ENCODE assay signal across 14 cellular contexts in genomic region chr17:38907930-38908675, GRCh38. TPM values are rescaled to one million over a fixed set of nuclear protein-coding genes. Genes with fewer than 3 reads are reported as not detected.
DNase-seq lines count a peak whose midpoint lies in the region; ATAC-seq and TF ChIP-seq lines count a peak whose summit lies in the region.
"Had no signal": no experiment of that assay in that cellular context is flagged by ENCODE, and none has a peak within 500 bp of the region (broad histone marks: within the 10 kb centered on the region; RNA-seq: fewer than 3 reads in every experiment).

No MANE protein-coding gene starts in this region.

- intact Hi-C loops in transverse colon (cut with DNase I; ENCODE audit: low total_unique reads) = no loop called here

- peaks cover 76% of the 10 kb centered on the region for H3K36me3 ChIP-seq in mesodermal cell (ENCODE audit: control insufficient read depth, insufficient read depth, low read length)
- H3K36me3 ChIP-seq in transverse colon = peaks cover 0 to 7% (median 0%) of the 10 kb centered on the region in 4 donors

- peak overlapping the region; percentile 7 for H3K27ac Mint-ChIP-seq in activated CD8-positive, alpha-beta memory T cell treated with anti-CD3 and anti-CD28 coated beads, Interleukin-2, amount 10 ng/mL, durations not matched to agents 7 days and 5 days

- H3K4me3 Mint-ChIP-seq in activated CD8-positive, alpha-beta memory T cell treated with anti-CD3 and anti-CD28 coated beads, Interleukin-2, amount 10 ng/mL, durations not matched to agents 7 days and 5 days = no peak overlapping the region
- H3K4me3 Mint-ChIP-seq: neural crest cell had no signal

- no peak for TF ChIP-seq POLR2A in transverse colon (IDR thresholded peaks at IDR 0.05)

- H3K4me1 ChIP-seq in mesodermal cell (ENCODE audit: control insufficient read depth, insufficient read depth, low read length, poor library complexity, severe bottlenecking) (peaks cover 32% of the 10 kb centered on the region), transverse colon (peaks cover 3 to 67% (median 17%) of the 10 kb centered on the region in 4 donors)

- in situ Hi-C loops in transverse colon (cut with MboI; ENCODE audit: low pct_ligation_motif_present in 1 of 4, low pct_unique_long_range_greater_than_20kb in 1 of 4, low sequenced_read_pairs in 3 of 4) = no loop called here

- H3K9me3 ChIP-seq in mesodermal cell (ENCODE audit: control insufficient read depth, low read length) = no peaks in the 10 kb centered on the region
- no peaks in the 10 kb centered on the region for H3K9me3 ChIP-seq in transverse colon

- H3K27me3 Mint-ChIP-seq in activated CD8-positive, alpha-beta memory T cell treated with anti-CD3 and anti-CD28 coated beads, Interleukin-2, amount 10 ng/mL, durations not matched to agents 7 days and 5 days = no peaks in the 10 kb centered on the region

- no peaks in the 10 kb centered on the region for H3K27me3 ChIP-seq in transverse colon
- H3K27me3 ChIP-seq: hepatocyte had no signal

- peak overlapping the region; percentile 47 to 75 for H3K27ac ChIP-seq in coronary artery
- peak overlapping the region; percentile 6 for H3K27ac ChIP-seq in mesodermal cell (ENCODE audit: low read depth, low read length, severe bottlenecking)
- H3K27ac ChIP-seq in transverse colon = peak overlapping the region in 3 of 4 donors; percentile 25 to 53 (median 38)
- H3K27ac ChIP-seq: hepatocyte had no signal

- no peak for DNase-seq in activated CD8-positive, alpha-beta memory T cell treated with anti-CD3 and anti-CD28 coated beads, Interleukin-2, amount 10 ng/mL, durations not matched to agents 7 days and 5 days
- no peak for DNase-seq in activated CD8-positive, alpha-beta memory T cell treated with anti-CD3 and anti-CD28 coated beads, Interleukin-2, amount 50 U/mL, for 4 hours
- no peak for DNase-seq in coronary artery (ENCODE audit: low spot score)
- DNase-seq in transverse colon = no peak
- no peak for DNase-seq in HK-2 (ENCODE audit: unreplicated experiment)
- DNase-seq in NCI-H1048 (lab: John Stamatoyannopoulos, UW) = no peak
- DNase-seq: HCEC 1CT, NCI-H526 treated with DMSO at 0.1 percent for 48 hours had no signal

- CTCF ChIA-PET in activated CD8-positive, alpha-beta memory T cell treated with anti-CD3 and anti-CD28 coated beads, Interleukin-2, amount 10 ng/mL, durations not matched to agents 7 days and 5 days (lab: Charles Lee) = interaction anchor here (1.1 to 2.7 kb wide), 5 partner anchors 15 to 262 kb away, joined by 3 to 9 read pairs (median 5); partner anchors contain the start of gene LASP1

- TF ChIP-seq CTCF in coronary artery (IDR thresholded peaks at IDR 0.05) (no peak), transverse colon (IDR thresholded peaks at IDR 0.05) (no peak)

- no peak for TF ChIP-seq EP300 in transverse colon (IDR thresholded peaks at IDR 0.05; ENCODE audit: low read depth)

- no peak for ATAC-seq in activated CD8-positive, alpha-beta memory T cell treated with anti-CD3 and anti-CD28 coated beads, Interleukin-2, amount 10 ng/mL, durations not matched to agents 7 days and 5 days
- no peak for ATAC-seq in HG02852 (IDR thresholded peaks at IDR 0.05; ENCODE audit: unreplicated experiment)

- no peaks in the 10 kb centered on the region for H3K9me3 Mint-ChIP-seq in activated CD8-positive, alpha-beta memory T cell treated with anti-CD3 and anti-CD28 coated beads, Interleukin-2, amount 10 ng/mL, durations not matched to agents 7 days and 5 days (ENCODE audit: low read depth)
- H3K9me3 Mint-ChIP-seq: neural crest cell had no signal

- H3K4me1 Mint-ChIP-seq in activated CD8-positive, alpha-beta memory T cell treated with anti-CD3 and anti-CD28 coated beads, Interleukin-2, amount 10 ng/mL, durations not matched to agents 7 days and 5 days = peaks cover 19% of the 10 kb centered on the region
- H3K4me1 Mint-ChIP-seq: neural crest cell had no signal

- 77 to 82% methylated on average over 12 to 14 of the region's 15 CpGs for WGBS in mesodermal cell (ENCODE audit: insufficient coverage in 2 of 2), 2 experiments
- WGBS in transverse colon (ENCODE audit: low coverage in 1 of 2), 2 donors = 59 to 80% methylated on average over 1 to 14 of the region's 15 CpGs

- peak overlapping the region; percentile 25 for H3K4me3 ChIP-seq in coronary artery
- no peak overlapping the region for H3K4me3 ChIP-seq in mesodermal cell (ENCODE audit: extremely low read depth, insufficient read depth, low read length, poor library complexity, severe bottlenecking)
- H3K4me3 ChIP-seq in transverse colon = no peak overlapping the region
- H3K4me3 ChIP-seq: hepatocyte had no signal

- peaks cover 31% of the 10 kb centered on the region for H3K36me3 Mint-ChIP-seq in activated CD8-positive, alpha-beta memory T cell treated with anti-CD3 and anti-CD28 coated beads, Interleukin-2, amount 10 ng/mL, durations not matched to agents 7 days and 5 days

RNA-seq across cellular contexts. Expression of gene LASP1, which starts 38.2 kb away (rescaled TPM):
- 100 to 1,000 TPM; 208 to 239 TPM for total RNA-seq in activated CD8-positive, alpha-beta memory T cell treated with anti-CD3 and anti-CD28 coated beads, Interleukin-2, amount 10 ng/mL, durations not matched to agents 7 days and 5 days
- polyA plus RNA-seq in mesodermal cell (2013, experiment 1 of 2) = 151 TPM
- 139 TPM for polyA plus RNA-seq in mesodermal cell (2013, experiment 2 of 2)
- total RNA-seq in transverse colon = 100 to 1,000 TPM; 117 to 553 (median 307) TPM

RNA-seq across cellular contexts. Expression of gene RPL23, which starts 54.6 kb away (rescaled TPM):
- total RNA-seq in activated CD8-positive, alpha-beta memory T cell treated with anti-CD3 and anti-CD28 coated beads, Interleukin-2, amount 10 ng/mL, durations not matched to agents 7 days and 5 days = 1,000 to 10,000 TPM in 1 of 2 experiments, 100 to 1,000 TPM in 1; 831 to 1,130 TPM
- polyA plus RNA-seq in mesodermal cell (2013, experiment 1 of 2) = 2,211 TPM
- 2,367 TPM for polyA plus RNA-seq in mesodermal cell (2013, experiment 2 of 2)
- 1,000 to 10,000 TPM in 1 of 4 donors, 100 to 1,000 TPM in 3; 386 to 1,109 (median 710) TPM for total RNA-seq in transverse colon

RNA-seq across cellular contexts. Expression of gene FBXO47, which starts 59.1 kb away (rescaled TPM):
- total RNA-seq in activated CD8-positive, alpha-beta memory T cell treated with anti-CD3 and anti-CD28 coated beads, Interleukin-2, amount 10 ng/mL, durations not matched to agents 7 days and 5 days = under 1 TPM in 1 of 2 experiments, not detected in 1; 0.18 TPM
- not detected for polyA plus RNA-seq in mesodermal cell (2013, experiment 1 of 2)
- not detected for polyA plus RNA-seq in mesodermal cell (2013, experiment 2 of 2)
- total RNA-seq in transverse colon = not detected
- total RNA-seq: A172; hepatocyte; neural crest cell; T-helper 2 cell treated with Interferon-gamma antibody and Interleukin-4, amounts not matched to agents 100 ng/mL and 5 ng/mL, for 36 hours had no signal
- polyA plus RNA-seq: hepatocyte had no signal

Comparison
In these comparisons a context has a peak if more than half of its experiments do, and no peak if none do; other contexts are left out.
1. H3K27ac ChIP-seq: peak in every context shown above with its lines; median percentile 61 in coronary artery; 38 in transverse colon; 6 in mesodermal cell.